Comparison of ENCODE assay signal across 8 cellular contexts in the genomic region with DNA sequence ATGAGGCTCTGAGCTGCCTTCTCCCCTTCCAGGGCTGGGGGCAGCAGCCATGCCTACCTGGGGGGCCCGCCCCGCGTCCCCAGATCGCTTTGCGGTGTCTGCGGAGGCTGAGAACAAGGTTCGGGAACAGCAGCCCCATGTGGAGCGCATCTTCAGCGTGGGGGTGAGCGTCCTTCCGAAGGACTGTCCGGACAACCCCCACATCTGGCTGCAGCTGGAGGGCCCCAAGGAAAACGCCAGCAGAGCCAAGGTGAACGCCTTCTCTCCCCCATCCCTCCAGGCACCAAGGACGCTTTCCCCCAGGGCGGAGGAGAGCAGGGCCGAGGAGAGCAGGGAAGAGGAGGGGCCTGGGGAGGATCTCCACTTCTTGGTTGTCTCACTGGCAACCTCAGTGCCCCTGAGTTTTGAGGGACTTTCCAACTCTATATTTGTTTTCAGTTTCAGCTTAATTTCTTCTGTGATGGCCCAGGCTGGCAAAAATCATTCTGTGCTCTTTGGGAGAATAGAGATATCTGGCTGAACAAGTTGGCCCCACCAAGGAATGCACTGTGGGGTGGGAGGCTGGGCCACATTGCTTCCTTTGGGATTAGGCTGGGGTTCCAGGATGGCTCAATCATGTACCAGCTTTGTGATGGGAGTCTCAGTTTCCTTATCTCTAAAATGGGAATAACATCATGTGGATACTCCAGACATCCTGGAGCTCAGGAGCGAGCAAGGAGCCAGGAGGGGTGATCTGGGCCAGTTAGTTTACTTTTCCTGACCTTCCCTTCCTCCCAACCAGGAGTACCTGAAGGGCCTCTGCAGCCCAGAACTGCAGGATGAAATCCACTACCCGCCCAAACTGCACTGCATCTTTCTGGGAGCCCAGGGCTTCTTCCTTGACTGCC. TPM values are rescaled to one million over a fixed set of nuclear protein-coding genes. Genes with fewer than 3 reads are reported as not detected.
DNase-seq lines count a peak whose midpoint lies in the region; ATAC-seq and TF ChIP-seq lines count a peak whose summit lies in the region.

No MANE protein-coding gene starts in this region.

- H3K9me2 ChIP-seq in Loucy (replicated peaks; ENCODE audit: low read depth, low read length), result no peaks in the 10 kb centered on the region

- no peaks in the 10 kb centered on the region for H3K9me3 Mint-ChIP-seq in activated T-helper 17 cell treated with anti-CD3 and anti-CD28 coated beads, Interleukin-2, amount 50 U/mL, for 72 hours

- DNase-seq in SIG-M5 treated with dmso at 0.1 percent for 504 hours (lab: John Stamatoyannopoulos, UW; ENCODE audit: unreplicated experiment) (peak; percentile 34), SIG-M5 (lab: John Stamatoyannopoulos, UW) (no peak), NCI-H774 (lab: John Stamatoyannopoulos, UW) (no peak), NCI-H345 treated with DMSO at 0.1 percent for 48 hours (lab: John Stamatoyannopoulos, UW; ENCODE audit: unreplicated experiment) (no peak)

- H2AFZ ChIP-seq in Loucy (ENCODE audit: low read length), result no peak overlapping the region

- H3K27me3 ChIP-seq in Loucy (ENCODE audit: insufficient read depth, low read length, poor library complexity, severe bottlenecking), result no peaks in the 10 kb centered on the region
- no peaks in the 10 kb centered on the region for H3K27me3 ChIP-seq in gastroesophageal sphincter
- no peaks in the 10 kb centered on the region for H3K27me3 ChIP-seq in rectal smooth muscle tissue (ENCODE audit: control insufficient read depth, insufficient read depth, low read length)

- H3K27ac ChIP-seq in gastroesophageal sphincter (peak overlapping the region; percentile 88 to 99 (median 95)), rectal smooth muscle tissue (ENCODE audit: low read depth, low read length) (peak overlapping the region; percentile 92)

- peak overlapping the region; percentile 98 for H3K4me2 ChIP-seq in Loucy (ENCODE audit: low read depth, low read length, poor library complexity, severe bottlenecking)

- H3K36me3 Mint-ChIP-seq in activated T-helper 17 cell treated with anti-CD3 and anti-CD28 coated beads, Interleukin-2, amount 50 U/mL, for 72 hours (ENCODE audit: low read depth), result peaks cover 56% of the 10 kb centered on the region

- peak overlapping the region; percentile 84 for H3K4me3 Mint-ChIP-seq in activated T-helper 17 cell treated with anti-CD3 and anti-CD28 coated beads, Interleukin-2, amount 50 U/mL, for 72 hours

- ATAC-seq in activated T-helper 17 cell treated with anti-CD3 and anti-CD28 coated beads, Interleukin-2, amount 50 U/mL, for 72 hours (replicated peaks), result peak; percentile 52
- no peak for ATAC-seq in gastroesophageal sphincter

- TF ChIP-seq CTCF in Loucy (conservative IDR thresholded peaks at IDR 0.05; ENCODE audit: low read length) (no peak), gastroesophageal sphincter (IDR thresholded peaks at IDR 0.05) (no peak)

- peaks cover 27% of the 10 kb centered on the region for H4K20me1 ChIP-seq in Loucy (ENCODE audit: insufficient read depth, low read length, poor library complexity, severe bottlenecking)

- TF ChIP-seq EP300 in gastroesophageal sphincter (IDR thresholded peaks at IDR 0.05), result no peak

- peaks cover 56% of the 10 kb centered on the region for H3K4me1 ChIP-seq in Loucy (ENCODE audit: insufficient read depth, low read length, poor library complexity, severe bottlenecking)
- peaks cover 4 to 50% (median 18%) of the 10 kb centered on the region in 3 donors for H3K4me1 ChIP-seq in gastroesophageal sphincter
- H3K4me1 ChIP-seq in rectal smooth muscle tissue (ENCODE audit: control insufficient read depth, insufficient read depth, low read length), result peaks cover 16% of the 10 kb centered on the region

- H3F3A ChIP-seq in Loucy (ENCODE audit: low read depth), result 0 out of 2 replicates have a peak, but pooled peaks cover 2% of the 10 kb centered on the region

- peak overlapping the region; percentile 92 for H3K9ac ChIP-seq in Loucy (ENCODE audit: low read depth, low read length, poor library complexity, severe bottlenecking)
- peak overlapping the region; percentile 87 for H3K9ac ChIP-seq in rectal smooth muscle tissue (ENCODE audit: low read length)

- H3K27me3 Mint-ChIP-seq in activated T-helper 17 cell treated with anti-CD3 and anti-CD28 coated beads, Interleukin-2, amount 50 U/mL, for 72 hours, result no peaks in the 10 kb centered on the region

- peaks cover 33% of the 10 kb centered on the region for H3K79me2 ChIP-seq in Loucy (ENCODE audit: insufficient read depth, low read length)

- H3K36me3 ChIP-seq in Loucy (ENCODE audit: insufficient read depth, low read length) (peaks cover 6% of the 10 kb centered on the region; the same call in 1 of the 2 replicates), gastroesophageal sphincter (peaks cover 0 to 46% of the 10 kb centered on the region in 2 donors), rectal smooth muscle tissue (ENCODE audit: control insufficient read depth, insufficient read depth, low read length) (peaks cover 17% of the 10 kb centered on the region)

- TF ChIP-seq POLR2A in gastroesophageal sphincter (IDR thresholded peaks at IDR 0.05), result peak; percentile 12

- H3K4me3 ChIP-seq in Loucy (ENCODE audit: low read length, poor library complexity, severe bottlenecking) (peak overlapping the region; percentile 92), gastroesophageal sphincter (peak overlapping the region; percentile 61 to 81), rectal smooth muscle tissue (ENCODE audit: low read length) (peak overlapping the region; percentile 87)

- no peaks in the 10 kb centered on the region for H3K9me3 ChIP-seq in Loucy (ENCODE audit: insufficient read depth, low read depth, low read length)
- no peaks in the 10 kb centered on the region for H3K9me3 ChIP-seq in gastroesophageal sphincter

- peak overlapping the region; percentile 96 for H3K27ac Mint-ChIP-seq in activated T-helper 17 cell treated with anti-CD3 and anti-CD28 coated beads, Interleukin-2, amount 50 U/mL, for 72 hours

- H3K4me1 Mint-ChIP-seq in activated T-helper 17 cell treated with anti-CD3 and anti-CD28 coated beads, Interleukin-2, amount 50 U/mL, for 72 hours, result peaks cover 34% of the 10 kb centered on the region

- WGBS in gastroesophageal sphincter (ENCODE audit: low coverage in 1 of 2), 2 donors, result no CpG with 5 or more reads among the region's 19 CpGs

RNA-seq across cellular contexts. Expression of a gene that starts 1.2 kb away (rescaled TPM):
- total RNA-seq in activated T-helper 17 cell treated with anti-CD3 and anti-CD28 coated beads, Interleukin-2, amount 50 U/mL, for 72 hours, result 100 to 1,000 TPM in 1 of 2 donors, 10 to 100 TPM in 1; 64.3 to 132 TPM
- 10 to 100 TPM; 50.7 to 68.0 (median 61.3) TPM for total RNA-seq in gastroesophageal sphincter

RNA-seq across cellular contexts. Expression of a gene that starts 1.5 kb away (rescaled TPM):
- total RNA-seq in activated T-helper 17 cell treated with anti-CD3 and anti-CD28 coated beads, Interleukin-2, amount 50 U/mL, for 72 hours, result 10 to 100 TPM; 11.1 to 14.6 TPM
- total RNA-seq in gastroesophageal sphincter, result 1 to 10 TPM in 3 of 4 donors, under 1 TPM in 1; 0.49 to 2.8 (median 2.1) TPM

RNA-seq across cellular contexts. Expression of a gene that starts 11.7 kb away (rescaled TPM):
- total RNA-seq in activated T-helper 17 cell treated with anti-CD3 and anti-CD28 coated beads, Interleukin-2, amount 50 U/mL, for 72 hours, result 10 to 100 TPM; 36.6 to 45.7 TPM
- 10 to 100 TPM; 21.5 to 39.7 (median 31.3) TPM for total RNA-seq in gastroesophageal sphincter

RNA-seq across cellular contexts. Expression of a gene that starts 32.1 kb away (rescaled TPM):
- under 1 TPM in 1 of 2 donors, not detected in 1; 0.04 TPM for total RNA-seq in activated T-helper 17 cell treated with anti-CD3 and anti-CD28 coated beads, Interleukin-2, amount 50 U/mL, for 72 hours
- total RNA-seq in gastroesophageal sphincter, result 10 to 100 TPM in 2 of 4 donors, 1 to 10 TPM in 2; 6.9 to 19.9 (median 11.5) TPM
